Comparison of ENCODE assay signal across 8 cellular contexts in the genomic region with DNA sequence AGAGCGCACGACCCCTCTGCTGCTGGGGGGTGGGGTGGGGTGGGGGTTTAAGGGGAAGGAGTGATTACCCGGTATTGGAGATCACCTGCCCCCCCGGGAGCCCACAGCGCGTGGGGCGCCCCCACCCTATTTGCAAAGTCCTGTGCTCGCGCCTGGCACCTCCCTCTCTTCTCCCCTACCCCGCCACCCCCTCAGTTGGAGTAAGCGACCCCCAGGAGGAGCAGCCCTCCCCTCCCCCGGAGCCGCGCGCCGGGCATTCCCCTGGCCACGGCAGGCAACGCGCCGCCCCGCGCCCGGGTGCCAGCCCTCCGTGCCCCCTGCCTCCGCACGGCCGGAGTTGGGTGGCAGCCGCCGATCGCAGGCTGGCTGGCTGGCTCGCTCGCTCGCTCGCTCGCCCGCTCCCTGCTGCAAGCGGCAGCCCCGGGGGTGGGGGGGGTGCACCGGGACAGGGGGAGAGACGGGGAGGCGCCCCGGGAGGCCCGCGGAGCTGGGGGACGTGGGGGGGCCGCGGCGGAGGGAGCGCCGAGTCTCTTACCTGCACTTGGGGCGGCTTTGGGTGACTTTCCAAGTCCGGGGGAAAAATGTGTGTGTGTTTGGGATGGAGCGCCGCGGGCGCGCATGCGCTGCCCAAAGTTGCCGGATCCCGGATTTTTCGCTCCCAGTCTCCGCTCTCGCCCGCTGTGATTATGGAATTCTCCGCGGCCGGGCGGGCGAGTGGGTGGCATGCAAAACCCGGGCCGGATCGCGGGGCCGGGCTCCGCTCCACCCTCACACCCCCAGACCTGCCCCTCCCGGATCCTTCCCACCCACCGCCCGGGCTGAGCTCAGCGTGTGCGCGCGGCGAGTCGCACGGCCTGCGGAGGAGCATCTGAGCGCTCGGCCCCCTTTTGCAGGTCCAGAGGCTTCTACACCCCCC. TPM values are rescaled to one million over a fixed set of nuclear protein-coding genes. Genes with fewer than 3 reads are reported as not detected.
DNase-seq lines count a peak whose midpoint lies in the region; FAIRE-seq and TF ChIP-seq lines count a peak whose summit lies in the region.

CASZ1 (minus strand) TSS at position 618 of the 916 bp plus-strand sequence. CDS start 102,757 bp downstream, outside the sequence.

- FAIRE-seq in D721Med (lab: Jason Lieb, UNC), result no peak

- DNase-seq in D721Med (ENCODE audit: insufficient read length, low spot score), result peak; percentile 76
- DNase-seq in M059J (ENCODE audit: low read depth), result peak; percentile 84
- peak; percentile 81 for DNase-seq in SK-MEL-5 (ENCODE audit: low read depth, low spot score)
- peak; percentile 96 for DNase-seq in epithelial cell of esophagus (ENCODE audit: low read depth)
- DNase-seq in mesenchymal stem cell, result peak; percentile 90
- DNase-seq in suprapubic skin (ENCODE audit: low spot score in 2 of 2), result peak in 1 of 2 donors; percentile 81
- no peak for DNase-seq in NOMO-1 treated with dmso at 0.1 percent for 144 hours (lab: John Stamatoyannopoulos, UW; ENCODE audit: unreplicated experiment)
- DNase-seq in activated CD8-positive, alpha-beta memory T cell treated with anti-CD3 and anti-CD28 coated beads, Interleukin-2, amount 50 U/mL, for 4 hours, result no peak

- H3K27me3 ChIP-seq in mesenchymal stem cell (ENCODE audit: control insufficient read depth in 1 of 2, insufficient read depth in 1 of 2, low read length in 2 of 2) (peaks cover 76 to 78% of the 10 kb centered on the region in 2 experiments), suprapubic skin (peaks cover 46% of the 10 kb centered on the region)

- no peak within 1 kb of the TSS for H2BK15ac ChIP-seq in mesenchymal stem cell (ENCODE audit: low read depth, poor library complexity, severe bottlenecking)

- H3K4me3 ChIP-seq in epithelial cell of esophagus (ENCODE audit: low read length) (peak within 1 kb of the TSS; percentile 85), mesenchymal stem cell (ENCODE audit: insufficient read depth in 1 of 2, low read depth in 1 of 2, low read length in 2 of 2) (peak within 1 kb of the TSS; percentile 66), suprapubic skin (peak within 1 kb of the TSS; percentile 81)

- TF ChIP-seq CTCF in D721Med (IDR thresholded peaks at IDR 0.05; ENCODE audit: insufficient read depth, missing control alignments) (no peak), epithelial cell of esophagus (IDR thresholded peaks at IDR 0.05; ENCODE audit: insufficient read depth, low read depth, low read length, missing control alignments) (no peak), suprapubic skin (IDR thresholded peaks at IDR 0.05) (no peak)

- no peak for TF ChIP-seq POLR2A in suprapubic skin (IDR thresholded peaks at IDR 0.05)

- H4K91ac ChIP-seq in mesenchymal stem cell (ENCODE audit: low read length), result no peak within 1 kb of the TSS

- H2BK5ac ChIP-seq in mesenchymal stem cell (ENCODE audit: low read depth, low read length, poor library complexity, severe bottlenecking), result no peak within 1 kb of the TSS

- H3K9ac ChIP-seq in mesenchymal stem cell (ENCODE audit: low read length), result no peak within 1 kb of the TSS

- no peak for TF ChIP-seq EP300 in suprapubic skin (IDR thresholded peaks at IDR 0.05)

- H3K9me3 ChIP-seq in mesenchymal stem cell (ENCODE audit: control insufficient read depth, low read length) (no peaks in the 10 kb centered on the region), suprapubic skin (no peaks in the 10 kb centered on the region)

- H3K79me1 ChIP-seq in mesenchymal stem cell (replicated peaks; ENCODE audit: low read length, poor library complexity, severe bottlenecking), result no peaks in the 10 kb centered on the region

- in situ Hi-C loops in SK-MEL-5 (cut with HindIII; ENCODE audit: low pct_unique_long_range_greater_than_20kb, low sequenced_read_pairs), result no loop called here

- H3K4me1 ChIP-seq in mesenchymal stem cell (ENCODE audit: control insufficient read depth, insufficient read depth, low read depth, low read length) (peaks cover 28% of the 10 kb centered on the region), suprapubic skin (peaks cover 51% of the 10 kb centered on the region)

- H3K14ac ChIP-seq in mesenchymal stem cell (ENCODE audit: low read length in 2 of 2), result no peak within 1 kb of the TSS

- no peak within 1 kb of the TSS for H2AFZ ChIP-seq in mesenchymal stem cell (ENCODE audit: low read depth, low read length)

- peak within 1 kb of the TSS; percentile 98 for H3K4me2 ChIP-seq in mesenchymal stem cell (ENCODE audit: low read length, poor library complexity, severe bottlenecking)

- H3K4ac ChIP-seq in mesenchymal stem cell (ENCODE audit: low read depth in 1 of 2, low read length in 2 of 2), result no peak within 1 kb of the TSS

- no peak within 1 kb of the TSS for H3K23ac ChIP-seq in mesenchymal stem cell (ENCODE audit: low read length in 2 of 2)

- H3K27ac ChIP-seq in mesenchymal stem cell (ENCODE audit: low read length, poor library complexity, severe bottlenecking), result no peak within 1 kb of the TSS
- peak within 1 kb of the TSS; percentile 87 for H3K27ac ChIP-seq in suprapubic skin

- H2AK5ac ChIP-seq in mesenchymal stem cell (ENCODE audit: low read length, severe bottlenecking), result no peak within 1 kb of the TSS

- H2BK12ac ChIP-seq in mesenchymal stem cell (ENCODE audit: low read length in 2 of 2), result no peak within 1 kb of the TSS

- H3K36me3 ChIP-seq in mesenchymal stem cell (ENCODE audit: control insufficient read depth in 1 of 2, insufficient read depth in 2 of 2, low read depth in 1 of 2, low read length in 2 of 2) (no peaks in the 10 kb centered on the region), suprapubic skin (no peaks in the 10 kb centered on the region)

- peak within 1 kb of the TSS; percentile 5 for H4K8ac ChIP-seq in mesenchymal stem cell (ENCODE audit: low read length)

- WGBS in mesenchymal stem cell, result 2% methylated on average over 55 of the region's 88 CpGs
- WGBS in suprapubic skin, result 3% methylated on average over 23 of the region's 88 CpGs

- no peak within 1 kb of the TSS for H3K18ac ChIP-seq in mesenchymal stem cell (ENCODE audit: low read depth in 1 of 2, low read length in 2 of 2)

- H2BK120ac ChIP-seq in mesenchymal stem cell (ENCODE audit: low read depth, low read length), result no peak within 1 kb of the TSS

RNA-seq across cellular contexts. Expression of gene CASZ1, which starts in this region (rescaled TPM):
- 1.8 and 6.0 TPM in 2 replicates for total RNA-seq in M059J (2014; rRNA removed; shearing (Covaris generic))
- total RNA-seq in SK-MEL-5 (2014; rRNA removed; shearing (Covaris generic)), result 0.69 and 0.96 TPM in 2 replicates
- 2.7 and 2.8 TPM in 2 replicates for polyA plus RNA-seq in SK-MEL-5 (2015; cell fraction: cytosol; rRNA removed)
- 2.2 and 3.0 TPM in 2 replicates for polyA plus RNA-seq in SK-MEL-5 (2015; cell fraction: nucleus; rRNA removed)
- 2.6 TPM for polyA plus RNA-seq in mesenchymal stem cell (2013, experiment 1 of 2)
- 4.0 TPM for polyA plus RNA-seq in mesenchymal stem cell (2013, experiment 2 of 2)
- total RNA-seq in suprapubic skin, result 100 to 1,000 TPM; 106 to 229 (median 160) TPM

Comparison
In these comparisons a context has a peak if more than half of its experiments do, and no peak if none do; other contexts are left out.
1. RNA of gene CASZ1 (total RNA-seq): 106 to 229 TPM in suprapubic skin; 1.8 to 6.0 TPM in M059J and 0.69 to 0.96 TPM in SK-MEL-5; every median in the first group is over 10 times any median in the second.
2. DNase-seq: peak in D721Med (single experiment), M059J (single experiment), SK-MEL-5 (single experiment), epithelial cell of esophagus (single experiment) and mesenchymal stem cell (single experiment); none in NOMO-1 treated with dmso at 0.1 percent for 144 hours (single experiment) and activated CD8-positive, alpha-beta memory T cell treated with anti-CD3 and anti-CD28 coated beads, Interleukin-2, amount 50 U/mL, for 4 hours (single experiment).
3. Peak in every context shown above with its lines, with median percentiles within 50 percentile points of each other: H3K4me3 ChIP-seq.